Comparison of ENCODE assay signal across 9 cellular contexts in the genomic region with DNA sequence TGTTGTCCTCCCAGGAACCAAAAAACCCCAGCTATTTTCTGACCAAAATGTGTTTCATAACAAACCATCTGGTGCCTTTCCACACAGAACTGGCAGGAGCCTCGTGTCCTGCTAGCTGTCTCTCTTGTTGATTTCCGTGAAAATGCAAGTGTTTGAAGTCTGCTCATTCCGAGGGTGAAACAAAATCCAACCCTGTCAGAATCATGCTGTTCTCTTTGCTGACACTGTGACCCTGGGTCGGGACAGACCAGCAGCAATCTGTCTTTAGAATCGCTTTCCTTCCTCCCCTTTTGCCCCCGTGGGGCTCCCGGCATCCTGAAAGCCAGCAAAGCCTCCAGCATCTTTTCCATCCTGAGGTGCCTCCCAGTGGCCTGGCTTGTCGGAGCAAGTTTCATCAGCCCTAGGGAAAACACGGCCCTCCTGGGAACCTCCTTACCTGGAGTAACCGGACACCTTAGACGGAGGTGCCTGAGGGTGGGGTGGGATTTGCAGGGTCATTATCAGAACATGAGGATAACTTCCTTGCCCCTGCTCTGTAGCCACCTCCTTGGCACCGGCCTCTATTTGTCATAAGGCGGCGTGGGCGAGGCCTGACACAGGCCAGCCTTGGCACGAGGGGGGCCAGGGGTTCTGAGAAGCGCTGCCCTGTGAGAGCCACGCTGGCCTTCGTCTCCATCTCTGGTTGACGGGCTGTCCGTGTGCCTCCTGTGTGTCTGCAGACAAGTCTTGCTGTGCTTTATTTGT.
DNase-seq lines count a peak whose midpoint lies in the region; ATAC-seq and FAIRE-seq lines count a peak whose summit lies in the region.
"Had no signal": no experiment of that assay in that cellular context is flagged by ENCODE, and none has a peak within 500 bp of the region (broad histone marks: within the 10 kb centered on the region; RNA-seq: fewer than 3 reads in every experiment).

No MANE protein-coding gene starts in this region.

- no peaks in the 10 kb centered on the region for H3K9me3 ChIP-seq in adipocyte (ENCODE audit: control insufficient read depth, low read length)

- peak overlapping the region; percentile 32 for H3K9ac ChIP-seq in adipocyte (ENCODE audit: low read length)

- H3K27ac ChIP-seq in substantia nigra (ENCODE audit: low read depth, low read length, poor library complexity, severe bottlenecking): peak overlapping the region; percentile 98

- ATAC-seq in GM18502 (IDR thresholded peaks at IDR 0.05; ENCODE audit: poor library complexity, unreplicated experiment): no peak

- peaks cover 30% of the 10 kb centered on the region for H3K4me1 ChIP-seq in adipocyte (ENCODE audit: control insufficient read depth, insufficient read depth, low read length)

- DNase-seq in SIG-M5 treated with dmso at 0.1 percent for 504 hours (lab: John Stamatoyannopoulos, UW; ENCODE audit: unreplicated experiment) (peak; percentile 16), SIG-M5 (lab: John Stamatoyannopoulos, UW) (no peak), adipocyte (ENCODE audit: low read depth) (peak; percentile 52), hippocampal formation (lab: John Stamatoyannopoulos, UW) (peak; percentile 44 to 66), substantia nigra (lab: John Stamatoyannopoulos, UW) (peak in 13 of 49 donors; percentile 13 to 63 (median 42)), UCSD-AML1 (lab: John Stamatoyannopoulos, UW; ENCODE audit: unreplicated experiment) (no peak), HTR-8/SVneo (ENCODE audit: insufficient read length, low spot score) (no peak)
- DNase-seq: DND-41 had no signal

- H3K27me3 ChIP-seq in adipocyte (replicated peaks; ENCODE audit: control insufficient read depth, insufficient read depth, low read length): no peaks in the 10 kb centered on the region

- no peak for FAIRE-seq in HTR-8/SVneo (lab: Jason Lieb, UNC)

- H3K4me3 ChIP-seq in adipocyte (ENCODE audit: low read length): no peak overlapping the region

- peaks cover 14% of the 10 kb centered on the region for H3K36me3 ChIP-seq in adipocyte (ENCODE audit: control insufficient read depth, insufficient read depth, low read length, severe bottlenecking)

Comparison
In these comparisons a context has a peak if more than half of its experiments do, and no peak if none do; other contexts are left out.
1. DNase-seq: peak in SIG-M5 treated with dmso at 0.1 percent for 504 hours (single experiment), adipocyte (single experiment) and hippocampal formation (2 of 2); none in SIG-M5 (single experiment), UCSD-AML1 (single experiment) and HTR-8/SVneo (single experiment).